1 cellular context compared by ENCODE assay signal in genomic region chr16:89381788-89382187, GRCh38.
TF ChIP-seq lines count a peak whose summit lies in the region.

No MANE protein-coding gene starts in this region.

TF ChIP-seq in liver, 16 proteins besides CTCF, POLR2A, EP300 and RAD21 (continued from another document):
- TF ChIP-seq ZBTB33 (IDR thresholded peaks at IDR 0.05) (no peak), ATF3 (IDR thresholded peaks at IDR 0.05) (no peak), GABPA (IDR thresholded peaks at IDR 0.05 in 1 of 2, conservative IDR thresholded peaks at IDR 0.05 in 1 of 2) (no peak), YY1 (IDR thresholded peaks at IDR 0.05) (no peak), NR2F2 (IDR thresholded peaks at IDR 0.05) (peak; percentile 24), HNF4A (conservative IDR thresholded peaks at IDR 0.05) (peak; percentile 69 to 85)
